Comparison of ENCODE assay signal across 19 cellular contexts in the genomic region with DNA sequence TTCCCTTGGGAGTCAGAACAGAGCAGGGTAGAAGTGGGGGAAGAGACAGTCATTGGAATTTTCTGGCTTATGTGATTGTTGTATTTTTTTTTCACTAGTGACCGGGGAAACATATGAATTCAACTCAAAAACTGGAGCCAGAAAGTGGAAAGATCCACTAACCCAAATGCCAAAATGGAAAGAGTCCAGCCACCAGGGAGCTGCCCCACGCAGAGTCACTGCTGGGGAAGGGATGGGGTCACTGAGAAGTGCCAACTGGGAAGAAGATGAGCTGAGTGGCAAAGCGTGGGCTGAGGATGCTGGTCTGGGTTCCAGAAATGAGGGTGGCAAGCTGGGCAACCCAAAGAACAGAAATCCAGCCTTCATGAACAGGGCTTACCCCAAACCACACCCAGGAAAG.
DNase-seq lines count a peak whose midpoint lies in the region; ATAC-seq and TF ChIP-seq lines count a peak whose summit lies in the region.
"Had no signal": no experiment of that assay in that cellular context is flagged by ENCODE, and none has a peak within 500 bp of the region (broad histone marks: within the 10 kb centered on the region; RNA-seq: fewer than 3 reads in every experiment).

No MANE protein-coding gene starts in this region.

- peak overlapping the region; percentile 35 to 96 (median 92) for H3K27ac Mint-ChIP-seq in brain

- no peak overlapping the region for H3K14ac ChIP-seq in IMR-90 (replicated peaks; ENCODE audit: low read depth, low read length)

- H3K18ac ChIP-seq in IMR-90 (ENCODE audit: low read depth, low read length) (no peak overlapping the region), mesendoderm (ENCODE audit: low read length) (no peak overlapping the region)

- H3K4me1 ChIP-seq in IMR-90 (ENCODE audit: control insufficient read depth, insufficient read depth, low read length) = peaks cover 4% of the 10 kb centered on the region; the same call in 1 of the 2 replicates
- H3K4me1 ChIP-seq in mesendoderm (ENCODE audit: control insufficient read depth, low read depth, low read length) = peaks cover 8% of the 10 kb centered on the region
- H3K4me1 ChIP-seq in stomach smooth muscle (ENCODE audit: control insufficient read depth, insufficient read depth, low read length) = peaks cover 18% of the 10 kb centered on the region
- H3K4me1 ChIP-seq in tibial artery = peaks cover 0 to 4% (median 2%) of the 10 kb centered on the region in 4 donors

- H3K9ac ChIP-seq in IMR-90 (ENCODE audit: low read depth, low read length) = no peak overlapping the region
- H3K9ac ChIP-seq in mesendoderm (ENCODE audit: low read length) = no peak overlapping the region
- H3K9ac ChIP-seq in stomach smooth muscle (ENCODE audit: low read length in 2 of 2) = no peak overlapping the region
- H3K9ac ChIP-seq: BLaER1 treated with 17β-estradiol and CSF1 and Interleukin-3, amounts not matched to agents 10 nM and 100 nM had no signal

- H4K5ac ChIP-seq in IMR-90 (ENCODE audit: low read depth, low read length) (no peak overlapping the region), mesendoderm (ENCODE audit: low read length) (no peak overlapping the region)

- peaks cover 62% of the 10 kb centered on the region for H3K4me1 Mint-ChIP-seq in brain

- POLR2A ChIA-PET in IMR-90 (lab: Charles Lee; ENCODE audit: unreplicated experiment) = no interaction called here

- no peak overlapping the region for H2BK20ac ChIP-seq in IMR-90 (ENCODE audit: low read depth, low read length)

- no peaks in the 10 kb centered on the region for H3K9me1 ChIP-seq in IMR-90 (ENCODE audit: insufficient read depth, low read length)

- no peak overlapping the region for H4K91ac ChIP-seq in IMR-90 (ENCODE audit: insufficient read depth, low read depth, low read length)

- no peak overlapping the region for H3K56ac ChIP-seq in IMR-90 (ENCODE audit: extremely low read depth, insufficient read depth, low read length)
- peak overlapping the region; percentile 36 for H3K56ac ChIP-seq in mesendoderm (ENCODE audit: low read length)

- peak overlapping the region in 1 of 5 experiments; percentile 73 for H3K4me3 Mint-ChIP-seq in brain
- H3K4me3 Mint-ChIP-seq: CD4-positive, alpha-beta T cell had no signal

- H3K36me3 ChIP-seq in IMR-90 (ENCODE audit: control insufficient read depth, insufficient read depth, low read length) = no peaks in the 10 kb centered on the region
- no peaks in the 10 kb centered on the region for H3K36me3 ChIP-seq in mesendoderm (ENCODE audit: control insufficient read depth, insufficient read depth, low read length)
- peaks cover 7 to 18% of the 10 kb centered on the region in 2 donors for H3K36me3 ChIP-seq in stomach smooth muscle (ENCODE audit: control insufficient read depth in 2 of 2, insufficient read depth in 2 of 2, low read length in 2 of 2)
- no peaks in the 10 kb centered on the region for H3K36me3 ChIP-seq in tibial artery
- H3K36me3 ChIP-seq: BLaER1 treated with 17β-estradiol and CSF1 and Interleukin-3, amounts not matched to agents 10 nM and 100 nM had no signal

- CTCF ChIA-PET in IMR-90 (lab: Yijun Ruan, JAX) = no interaction called here

- no peak overlapping the region for H2AK5ac ChIP-seq in IMR-90 (ENCODE audit: low read depth, low read length)
- H2AK5ac ChIP-seq in mesendoderm (ENCODE audit: low read length) = no peak overlapping the region

- peaks cover 6% of the 10 kb centered on the region for H3K36me3 Mint-ChIP-seq in brain

- H3K4me2 ChIP-seq in IMR-90 (ENCODE audit: low read depth, low read length) (no peak overlapping the region), mesendoderm (ENCODE audit: low read length) (no peak overlapping the region)

- H4K8ac ChIP-seq in IMR-90 (ENCODE audit: low read depth in 2 of 2, low read length in 2 of 2) = no peak overlapping the region
- no peak overlapping the region for H4K8ac ChIP-seq in mesendoderm (ENCODE audit: low read depth, low read length)

- H3K27me3 Mint-ChIP-seq in brain = peaks cover 2% of the 10 kb centered on the region
- H3K27me3 Mint-ChIP-seq: CD4-positive, alpha-beta T cell had no signal

- H3K79me2 ChIP-seq in mesendoderm (ENCODE audit: control insufficient read depth, insufficient read depth, low read length) = no peaks in the 10 kb centered on the region

- H3K4ac ChIP-seq in IMR-90 (ENCODE audit: low read depth, low read length) (no peak overlapping the region), mesendoderm (ENCODE audit: low read depth, low read length) (no peak overlapping the region)

- H2BK5ac ChIP-seq in IMR-90 (ENCODE audit: low read depth, low read length, poor library complexity, severe bottlenecking) (no peak overlapping the region), mesendoderm (ENCODE audit: low read length) (no peak overlapping the region)

- H4K20me1 ChIP-seq in IMR-90 (ENCODE audit: insufficient read depth, low read length) = no peaks in the 10 kb centered on the region
- H4K20me1 ChIP-seq: BLaER1 treated with 17β-estradiol and CSF1 and Interleukin-3, amounts not matched to agents 10 nM and 100 nM had no signal

- TF ChIP-seq RAD21 in IMR-90 (IDR thresholded peaks at IDR 0.05; ENCODE audit: low read length) = no peak

- DNase-seq in IMR-90 (no peak), mesendoderm (no peak), tibial artery (no peak), NCI-H2029 (lab: John Stamatoyannopoulos, UW) (no peak)
- DNase-seq: CD4-positive, alpha-beta T cell; Karpas-422; NCI-H1092 treated with DMSO at 0.1 percent for 48 hours; NCI-H1436 treated with DMSO at 0.1 percent for 48 hours; NCI-H187 treated with DMSO at 0.1 percent for 48 hours; NCI-H2107; NCI-H524 treated with DMSO at 0.1 percent for 48 hours; NCI-H774; SIG-M5 had no signal

- peaks cover 0 to 8% (median 4%) of the 10 kb centered on the region in 5 experiments for H3K9me3 Mint-ChIP-seq in brain
- H3K9me3 Mint-ChIP-seq: CD4-positive, alpha-beta T cell had no signal

- H2BK15ac ChIP-seq in IMR-90 (ENCODE audit: low read depth, low read length) (no peak overlapping the region), mesendoderm (replicated peaks; ENCODE audit: low read depth) (no peak overlapping the region)

- H3K9me3 ChIP-seq in IMR-90 (ENCODE audit: control insufficient read depth, insufficient read depth, low read length) (peaks cover 9% of the 10 kb centered on the region), stomach smooth muscle (ENCODE audit: control insufficient read depth in 2 of 2, low read length in 2 of 2) (no peaks in the 10 kb centered on the region), tibial artery (no peaks in the 10 kb centered on the region)

- in situ Hi-C loops in IMR-90 (cut with MboI; ENCODE audit: low sequenced_read_pairs) = no loop called here

- no peak overlapping the region for H2AK9ac ChIP-seq in IMR-90 (replicated peaks; ENCODE audit: low read depth, low read length, poor library complexity)

- H3K4me3 ChIP-seq in IMR-90 (ENCODE audit: insufficient read depth, low read depth, low read length) (no peak overlapping the region), mesendoderm (ENCODE audit: low read length) (no peak overlapping the region), stomach smooth muscle (ENCODE audit: low read length in 2 of 2) (no peak overlapping the region), tibial artery (no peak overlapping the region)
- H3K4me3 ChIP-seq: BLaER1 treated with 17β-estradiol and CSF1 and Interleukin-3, amounts not matched to agents 10 nM and 100 nM had no signal

- no peak for TF ChIP-seq POLR2A in IMR-90 (IDR thresholded peaks at IDR 0.05; ENCODE audit: low read depth, low read length)

- dilution Hi-C loops in IMR-90 (cut with HindIII; ENCODE audit: low sequenced_read_pairs, unreplicated experiment) = no loop called here

- H2BK120ac ChIP-seq in IMR-90 (ENCODE audit: low read depth, low read length) = no peak overlapping the region
- H2BK120ac ChIP-seq in mesendoderm (ENCODE audit: low read depth, low read length) = no peak overlapping the region

- WGBS in IMR-90 (ENCODE audit: extremely low coverage in 2 of 2, insufficient read length in 1 of 2), 2 experiments = no CpG with 5 or more reads among the region's 3 CpGs
- WGBS in mesendoderm (ENCODE audit: extremely low coverage, insufficient coverage, low lambda C conversion rate) = no CpG with 5 or more reads among the region's 3 CpGs

- no peak overlapping the region for H3K27ac ChIP-seq in IMR-90 (ENCODE audit: insufficient read depth, low read length)
- no peak overlapping the region for H3K27ac ChIP-seq in mesendoderm (ENCODE audit: low read depth, low read length)
- peak overlapping the region; percentile 58 for H3K27ac ChIP-seq in stomach smooth muscle (ENCODE audit: low read length)
- no peak overlapping the region for H3K27ac ChIP-seq in tibial artery
- H3K27ac ChIP-seq: BLaER1 treated with 17β-estradiol and CSF1 and Interleukin-3, amounts not matched to agents 10 nM and 100 nM; HL-60 had no signal

- no peak for ATAC-seq in IMR-90 (ENCODE audit: low read depth)
- ATAC-seq in HG03520 (IDR thresholded peaks at IDR 0.05; ENCODE audit: unreplicated experiment) = no peak
- ATAC-seq: HCT116 had no signal

- H3K23ac ChIP-seq in IMR-90 (ENCODE audit: low read depth, low read length) = no peak overlapping the region
- peak overlapping the region; percentile 39 for H3K23ac ChIP-seq in mesendoderm (ENCODE audit: low read length)

- H2AFZ ChIP-seq in IMR-90 (replicated peaks; ENCODE audit: low read length, poor library complexity) = peak overlapping the region; percentile 46

- intact Hi-C loops in IMR-90 (cut with micrococcal nuclease) = no loop called here
- intact Hi-C loops in tibial artery (cut with DNase I; ENCODE audit: low total_unique reads) = no loop called here

- H3K27me3 ChIP-seq in IMR-90 (ENCODE audit: control insufficient read depth, insufficient read depth, low read length) (peaks cover 10% of the 10 kb centered on the region; the same call in 1 of the 2 replicates), mesendoderm (ENCODE audit: insufficient read depth, low read length, poor library complexity) (no peaks in the 10 kb centered on the region), stomach smooth muscle (ENCODE audit: control insufficient read depth in 1 of 2, insufficient read depth in 2 of 2, low read length in 2 of 2) (no peaks in the 10 kb centered on the region), tibial artery (no peaks in the 10 kb centered on the region)

- TF ChIP-seq CTCF in IMR-90 (conservative IDR thresholded peaks at IDR 0.05; ENCODE audit: low read depth, low read length) (no peak), brain (conservative IDR thresholded peaks at IDR 0.05) (no peak), tibial artery (IDR thresholded peaks at IDR 0.05) (no peak)

- H3K79me1 ChIP-seq in IMR-90 (ENCODE audit: low read depth in 1 of 2, low read length in 2 of 2) (no peaks in the 10 kb centered on the region), mesendoderm (ENCODE audit: low read length) (no peaks in the 10 kb centered on the region)

- no TSS peak for BruUV-seq in IMR-90 (replicated peaks; lab: Mats Ljungman, UMichigan)

TF ChIP-seq in IMR-90, 13 proteins besides CTCF, POLR2A, EP300 and RAD21 (continues in another document):
- TF ChIP-seq BHLHE40 (IDR thresholded peaks at IDR 0.05; ENCODE audit: low read depth, low read length) (no peak), CHD1 (IDR thresholded peaks at IDR 0.05; ENCODE audit: low read depth, low read length) (no peak)
